14 cellular contexts compared by ENCODE assay signal in the genomic region with DNA sequence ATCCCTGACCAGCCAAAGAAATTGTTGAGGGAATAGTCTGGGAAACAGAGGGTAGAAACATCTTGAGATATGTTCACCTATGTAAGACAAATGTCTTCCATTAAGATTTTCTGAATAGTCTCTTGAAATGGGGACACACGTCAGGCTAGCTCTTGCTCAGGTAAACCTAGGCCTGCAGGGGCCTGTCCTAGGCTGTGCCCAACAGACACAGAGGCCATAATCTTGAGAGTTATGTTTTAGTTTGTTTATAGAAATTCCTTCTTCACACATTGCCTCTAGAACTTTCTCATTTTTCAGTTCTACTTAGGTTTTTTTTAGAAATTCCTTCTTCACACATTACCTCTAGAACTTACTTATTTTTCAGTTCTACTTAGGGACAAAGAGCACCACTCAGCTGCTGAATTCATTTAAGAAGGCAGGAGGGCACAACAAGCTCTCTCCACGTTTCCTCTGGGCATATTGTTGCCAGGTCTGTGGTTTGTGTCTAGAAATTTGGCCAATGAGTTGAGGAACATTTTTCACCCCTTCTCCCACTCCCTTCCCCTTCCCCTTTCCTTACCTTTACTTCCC.
DNase-seq lines count a peak whose midpoint lies in the region; ATAC-seq, FAIRE-seq and TF ChIP-seq lines count a peak whose summit lies in the region.
"Had no signal": no experiment of that assay in that cellular context is flagged by ENCODE, and none has a peak within 500 bp of the region (broad histone marks: within the 10 kb centered on the region; RNA-seq: fewer than 3 reads in every experiment).

No MANE protein-coding gene starts in this region.

- peak; percentile 69 for FAIRE-seq in keratinocyte (lab: Jason Lieb, UNC)

- no peaks in the 10 kb centered on the region for H3K36me3 Mint-ChIP-seq in naive thymus-derived CD4-positive, alpha-beta T cell
- H3K36me3 Mint-ChIP-seq: activated naive CD4-positive, alpha-beta T cell treated with anti-CD3 and anti-CD28 coated beads, Interleukin-2, amount 50 U/mL, for 24 hours had no signal

- no peak for TF ChIP-seq CTCF in keratinocyte (optimal IDR thresholded peaks at IDR 0.05 in 1 of 3, IDR thresholded peaks at IDR 0.05 in 1 of 3, conservative IDR thresholded peaks at IDR 0.05 in 1 of 3; ENCODE audit: extremely low read depth in 1 of 3, insufficient read depth in 2 of 3, low read length in 3 of 3)
- TF ChIP-seq CTCF in dorsolateral prefrontal cortex (IDR thresholded peaks at IDR 0.05 in 54 of 56, conservative IDR thresholded peaks at IDR 0.05 in 2 of 56; ENCODE audit: low read depth in 1 of 56, partially characterized antibody in 56 of 56), result no peak

- H3K9ac ChIP-seq in keratinocyte (ENCODE audit: control insufficient read depth, extremely low read depth, insufficient read depth, low read length), result no peak overlapping the region

- no peak overlapping the region for H3K4me3 Mint-ChIP-seq in naive thymus-derived CD4-positive, alpha-beta T cell
- H3K4me3 Mint-ChIP-seq: activated naive CD4-positive, alpha-beta T cell treated with anti-CD3 and anti-CD28 coated beads, Interleukin-2, amount 50 U/mL, for 24 hours had no signal

- POLR2A ChIA-PET in naive thymus-derived CD4-positive, alpha-beta T cell (lab: Charles Lee), result no interaction called here

- H3K27me3 ChIP-seq in keratinocyte (ENCODE audit: control insufficient read depth, extremely low read depth, insufficient read depth, low read length), result no peaks in the 10 kb centered on the region
- no peaks in the 10 kb centered on the region for H3K27me3 ChIP-seq in naive thymus-derived CD4-positive, alpha-beta T cell (ENCODE audit: control insufficient read depth in 2 of 2, insufficient read depth in 2 of 2, low read length in 2 of 2)
- no peaks in the 10 kb centered on the region for H3K27me3 ChIP-seq in dorsolateral prefrontal cortex

- H4K20me1 ChIP-seq in keratinocyte (ENCODE audit: control insufficient read depth, extremely low read depth, insufficient read depth, low read length), result no peaks in the 10 kb centered on the region

- H3K4me1 Mint-ChIP-seq in naive thymus-derived CD4-positive, alpha-beta T cell, result no peaks in the 10 kb centered on the region
- H3K4me1 Mint-ChIP-seq: activated naive CD4-positive, alpha-beta T cell treated with anti-CD3 and anti-CD28 coated beads, Interleukin-2, amount 50 U/mL, for 24 hours had no signal

- no peaks in the 10 kb centered on the region for H3K79me2 ChIP-seq in keratinocyte (ENCODE audit: control insufficient read depth, insufficient read depth, low read length)

- intact Hi-C loops in naive thymus-derived CD4-positive, alpha-beta T cell (cut with micrococcal nuclease), result no loop called here
- intact Hi-C loops in dorsolateral prefrontal cortex (cut with DNase I), result no loop called here

- H3K9me3 ChIP-seq in keratinocyte (ENCODE audit: control insufficient read depth, low read depth, low read length), result no peaks in the 10 kb centered on the region
- no peaks in the 10 kb centered on the region for H3K9me3 ChIP-seq in naive thymus-derived CD4-positive, alpha-beta T cell (ENCODE audit: control insufficient read depth in 2 of 3, low read length in 3 of 3)
- H3K9me3 ChIP-seq: psoas muscle had no signal

- H3K9me1 ChIP-seq in keratinocyte (ENCODE audit: control insufficient read depth, extremely low read depth, insufficient read depth, low read length), result no peaks in the 10 kb centered on the region

- H3K36me3 ChIP-seq in keratinocyte (ENCODE audit: control insufficient read depth in 2 of 2, extremely low read depth in 1 of 2, insufficient read depth in 2 of 2, low read length in 2 of 2), result no peaks in the 10 kb centered on the region
- no peaks in the 10 kb centered on the region for H3K36me3 ChIP-seq in naive thymus-derived CD4-positive, alpha-beta T cell (ENCODE audit: control insufficient read depth in 2 of 3, insufficient read depth in 3 of 3, low read length in 3 of 3)

- H3K4me3 ChIP-seq in keratinocyte (ENCODE audit: control insufficient read depth in 2 of 3, extremely low read depth in 1 of 3, insufficient read depth in 2 of 3, low read depth in 1 of 3, low read length in 3 of 3) (no peak overlapping the region), dorsolateral prefrontal cortex (no peak overlapping the region)
- no peak overlapping the region for H3K4me3 ChIP-seq in naive thymus-derived CD4-positive, alpha-beta T cell (ENCODE audit: low read length)
- H3K4me3 ChIP-seq: psoas muscle had no signal

- H3K27ac ChIP-seq in keratinocyte (ENCODE audit: control insufficient read depth, insufficient read depth, low read length), result no peak overlapping the region
- no peak overlapping the region for H3K27ac ChIP-seq in naive thymus-derived CD4-positive, alpha-beta T cell (ENCODE audit: low read depth, low read length)
- no peak overlapping the region for H3K27ac ChIP-seq in dorsolateral prefrontal cortex
- H3K27ac ChIP-seq: psoas muscle had no signal

- peak overlapping the region; percentile 43 for H3K4me2 ChIP-seq in keratinocyte (ENCODE audit: control insufficient read depth, extremely low read depth, insufficient read depth, low read depth, low read length)

- H3K4me1 ChIP-seq in keratinocyte (ENCODE audit: control insufficient read depth, extremely low read depth, insufficient read depth, low read length), result peaks cover 8% of the 10 kb centered on the region
- no peaks in the 10 kb centered on the region for H3K4me1 ChIP-seq in naive thymus-derived CD4-positive, alpha-beta T cell (ENCODE audit: control insufficient read depth in 2 of 2, insufficient read depth in 2 of 2, low read length in 2 of 2)
- H3K4me1 ChIP-seq: psoas muscle had no signal

- no peak for DNase-seq in keratinocyte (ENCODE audit: low read depth, low spot score)
- no peak for DNase-seq in naive thymus-derived CD4-positive, alpha-beta T cell
- DNase-seq in medulla oblongata (ENCODE audit: extremely low spot score), result no peak
- no peak for DNase-seq in dorsolateral prefrontal cortex
- DNase-seq in activated gamma-delta T cell (lab: John Stamatoyannopoulos, UW), result no peak
- DNase-seq: activated CD8-positive, alpha-beta memory T cell treated with anti-CD3 and anti-CD28 coated beads, Interleukin-2, amount 50 U/mL, for 4 hours; AML-193; central memory CD4-positive, alpha-beta T cell; PC-3; psoas muscle had no signal

- peak overlapping the region; percentile 76 for H2AFZ ChIP-seq in keratinocyte (ENCODE audit: control insufficient read depth, low read length)

- peak; percentile 49 for ATAC-seq in GM18858 (IDR thresholded peaks at IDR 0.05; ENCODE audit: unreplicated experiment)
- ATAC-seq in GM21717 (IDR thresholded peaks at IDR 0.05; ENCODE audit: unreplicated experiment), result peak; percentile 82
- peak; percentile 48 for ATAC-seq in HG03432 (IDR thresholded peaks at IDR 0.05; ENCODE audit: unreplicated experiment)
- ATAC-seq in naive thymus-derived CD4-positive, alpha-beta T cell, result no peak
- ATAC-seq: PC-3, psoas muscle had no signal

- H3K9me3 Mint-ChIP-seq in naive thymus-derived CD4-positive, alpha-beta T cell, result peaks cover 0 to 3% (median 0%) of the 10 kb centered on the region in 11 donors
- H3K9me3 Mint-ChIP-seq: activated naive CD4-positive, alpha-beta T cell treated with anti-CD3 and anti-CD28 coated beads, Interleukin-2, amount 50 U/mL, for 24 hours had no signal

- CTCF ChIA-PET in naive thymus-derived CD4-positive, alpha-beta T cell (lab: Charles Lee), result no interaction called here

- H3K27me3 Mint-ChIP-seq in naive thymus-derived CD4-positive, alpha-beta T cell, result no peaks in the 10 kb centered on the region
- H3K27me3 Mint-ChIP-seq: activated naive CD4-positive, alpha-beta T cell treated with anti-CD3 and anti-CD28 coated beads, Interleukin-2, amount 50 U/mL, for 24 hours had no signal

- dilution Hi-C loops in keratinocyte (cut with MboI; ENCODE audit: extremely low pct_ligation_motif_present, low sequenced_read_pairs), result no loop called here

- no peak overlapping the region for H3K27ac Mint-ChIP-seq in naive thymus-derived CD4-positive, alpha-beta T cell
- H3K27ac Mint-ChIP-seq: activated naive CD4-positive, alpha-beta T cell treated with anti-CD3 and anti-CD28 coated beads, Interleukin-2, amount 50 U/mL, for 24 hours had no signal
